Comparison of ENCODE assay signal across 18 cellular contexts in genomic region chr3:195587824-195588223, GRCh38. TPM values are rescaled to one million over a fixed set of nuclear protein-coding genes. Genes with fewer than 3 reads are reported as not detected.
DNase-seq lines count a peak whose midpoint lies in the region; ATAC-seq lines count a peak whose summit lies in the region.
"Had no signal": no experiment of that assay in that cellular context is flagged by ENCODE, and none has a peak within 500 bp of the region (broad histone marks: within the 10 kb centered on the region; RNA-seq: fewer than 3 reads in every experiment).

No MANE protein-coding gene starts in this region.

- ATAC-seq in HG03064 (IDR thresholded peaks at IDR 0.05; ENCODE audit: low read depth, unreplicated experiment) (peak; percentile 49), GM21423 (IDR thresholded peaks at IDR 0.05; ENCODE audit: unreplicated experiment) (no peak), HG03460 (IDR thresholded peaks at IDR 0.05; ENCODE audit: unreplicated experiment) (no peak)
- ATAC-seq in activated naive CD8-positive, alpha-beta T cell treated with anti-CD3 and anti-CD28 coated beads, Interleukin-2, amount 50 U/mL, for 24 hours, result peak; percentile 84
- ATAC-seq in stimulated activated naive B cell treated with anti-CD40 and anti-IgM and Interleukin-4, amounts not matched to agents 10 μg/mL and 1 μg/mL and 100 μg/mL, for 72 hours (replicated peaks), result peak; percentile 63 to 88
- ATAC-seq: CD8-positive, alpha-beta T cell; Panc1; Right ventricle myocardium inferior had no signal

- no peak overlapping the region for H3K4me3 Mint-ChIP-seq in activated naive CD4-positive, alpha-beta T cell treated with anti-CD3 and anti-CD28 coated beads for 36 hours
- H3K4me3 Mint-ChIP-seq in activated naive CD8-positive, alpha-beta T cell treated with anti-CD3 and anti-CD28 coated beads, Interleukin-2, amount 50 U/mL, for 24 hours, result no peak overlapping the region
- no peak overlapping the region for H3K4me3 Mint-ChIP-seq in stimulated activated naive B cell treated with anti-CD40 and anti-IgM and Interleukin-4, amounts not matched to agents 10 μg/mL and 1 μg/mL and 100 μg/mL, for 72 hours
- H3K4me3 Mint-ChIP-seq: CD8-positive, alpha-beta T cell had no signal

- H3K27ac Mint-ChIP-seq in activated naive CD4-positive, alpha-beta T cell treated with anti-CD3 and anti-CD28 coated beads for 36 hours, result no peak overlapping the region
- H3K27ac Mint-ChIP-seq in activated naive CD8-positive, alpha-beta T cell treated with anti-CD3 and anti-CD28 coated beads, Interleukin-2, amount 50 U/mL, for 24 hours, result no peak overlapping the region
- no peak overlapping the region for H3K27ac Mint-ChIP-seq in stimulated activated naive B cell treated with anti-CD40 and anti-IgM and Interleukin-4, amounts not matched to agents 10 μg/mL and 1 μg/mL and 100 μg/mL, for 72 hours
- H3K27ac Mint-ChIP-seq: CD8-positive, alpha-beta T cell had no signal

- H3K9me3 Mint-ChIP-seq in activated naive CD4-positive, alpha-beta T cell treated with anti-CD3 and anti-CD28 coated beads for 36 hours, result no peaks in the 10 kb centered on the region
- no peaks in the 10 kb centered on the region for H3K9me3 Mint-ChIP-seq in activated naive CD8-positive, alpha-beta T cell treated with anti-CD3 and anti-CD28 coated beads, Interleukin-2, amount 50 U/mL, for 24 hours
- no peaks in the 10 kb centered on the region for H3K9me3 Mint-ChIP-seq in stimulated activated naive B cell treated with anti-CD40 and anti-IgM and Interleukin-4, amounts not matched to agents 10 μg/mL and 1 μg/mL and 100 μg/mL, for 72 hours
- H3K9me3 Mint-ChIP-seq: CD8-positive, alpha-beta T cell had no signal

- no peaks in the 10 kb centered on the region for H3K27me3 Mint-ChIP-seq in activated naive CD4-positive, alpha-beta T cell treated with anti-CD3 and anti-CD28 coated beads for 36 hours (ENCODE audit: low read depth)
- H3K27me3 Mint-ChIP-seq in activated naive CD8-positive, alpha-beta T cell treated with anti-CD3 and anti-CD28 coated beads, Interleukin-2, amount 50 U/mL, for 24 hours, result no peaks in the 10 kb centered on the region
- no peaks in the 10 kb centered on the region for H3K27me3 Mint-ChIP-seq in stimulated activated naive B cell treated with anti-CD40 and anti-IgM and Interleukin-4, amounts not matched to agents 10 μg/mL and 1 μg/mL and 100 μg/mL, for 72 hours

- CTCF ChIA-PET in activated naive CD4-positive, alpha-beta T cell treated with anti-CD3 and anti-CD28 coated beads for 36 hours (lab: Charles Lee), result no interaction called here

- H3K4me1 Mint-ChIP-seq in activated naive CD4-positive, alpha-beta T cell treated with anti-CD3 and anti-CD28 coated beads for 36 hours (ENCODE audit: low read depth), result peaks cover 9% of the 10 kb centered on the region
- H3K4me1 Mint-ChIP-seq in activated naive CD8-positive, alpha-beta T cell treated with anti-CD3 and anti-CD28 coated beads, Interleukin-2, amount 50 U/mL, for 24 hours, result peaks cover 5% of the 10 kb centered on the region
- peaks cover 0 to 2% of the 10 kb centered on the region in 2 donors for H3K4me1 Mint-ChIP-seq in stimulated activated naive B cell treated with anti-CD40 and anti-IgM and Interleukin-4, amounts not matched to agents 10 μg/mL and 1 μg/mL and 100 μg/mL, for 72 hours

- DNase-seq in activated naive CD4-positive, alpha-beta T cell treated with anti-CD3 and anti-CD28 coated beads for 36 hours, result peak; percentile 28
- DNase-seq in activated naive CD4-positive, alpha-beta T cell treated with Interleukin-2 at 50 U/mL for 16 hours, result no peak
- peak; percentile 36 for DNase-seq in activated naive CD8-positive, alpha-beta T cell treated with anti-CD3 and anti-CD28 coated beads, Interleukin-2, amount 50 U/mL, for 24 hours
- DNase-seq in stimulated activated naive B cell treated with anti-CD40 and anti-IgM and Interleukin-4, amounts not matched to agents 10 μg/mL and 1 μg/mL and 100 μg/mL, for 72 hours, result no peak
- DNase-seq in NCI-H69 (lab: John Stamatoyannopoulos, UW), result no peak
- DNase-seq: ACHN, DMS79 treated with DMSO at 0.1 percent for 48 hours, GDM1, Karpas-422, NCI-H1930, NCI-H2171, NCI-H82 had no signal

- H3K36me3 Mint-ChIP-seq in activated naive CD4-positive, alpha-beta T cell treated with anti-CD3 and anti-CD28 coated beads for 36 hours (ENCODE audit: low read depth), result no peaks in the 10 kb centered on the region
- no peaks in the 10 kb centered on the region for H3K36me3 Mint-ChIP-seq in activated naive CD8-positive, alpha-beta T cell treated with anti-CD3 and anti-CD28 coated beads, Interleukin-2, amount 50 U/mL, for 24 hours (ENCODE audit: low read depth)
- H3K36me3 Mint-ChIP-seq in stimulated activated naive B cell treated with anti-CD40 and anti-IgM and Interleukin-4, amounts not matched to agents 10 μg/mL and 1 μg/mL and 100 μg/mL, for 72 hours, result no peaks in the 10 kb centered on the region
- H3K36me3 Mint-ChIP-seq: CD8-positive, alpha-beta T cell had no signal

- intact Hi-C loops in activated naive CD4-positive, alpha-beta T cell treated with anti-CD3 and anti-CD28 coated beads for 36 hours (cut with micrococcal nuclease), result loop anchor here (1.0 to 2.0 kb wide), 5 partner anchors 21 to 319 kb away; no protein-coding TSS in a partner anchor

RNA-seq across cellular contexts. Expression of gene APOD, which starts 4.1 kb away (rescaled TPM):
- under 1 TPM in 1 of 2 experiments, not detected in 1; 0.44 TPM for total RNA-seq in activated naive CD4-positive, alpha-beta T cell treated with anti-CD3 and anti-CD28 coated beads for 36 hours
- total RNA-seq: CD8-positive, alpha-beta T cell had no signal

RNA-seq across cellular contexts. Expression of gene PPP1R2, which starts 44.7 kb away (rescaled TPM):
- total RNA-seq in activated naive CD4-positive, alpha-beta T cell treated with anti-CD3 and anti-CD28 coated beads for 36 hours, result 100 to 1,000 TPM in 1 of 2 experiments, 10 to 100 TPM in 1; 99.7 to 105 TPM

Comparison
In these comparisons a context has a peak if more than half of its experiments do, and no peak if none do; other contexts are left out.
1. DNase-seq: peak in activated naive CD4-positive, alpha-beta T cell treated with anti-CD3 and anti-CD28 coated beads for 36 hours (single experiment) and activated naive CD8-positive, alpha-beta T cell treated with anti-CD3 and anti-CD28 coated beads, Interleukin-2, amount 50 U/mL, for 24 hours (single experiment); none in activated naive CD4-positive, alpha-beta T cell treated with Interleukin-2 at 50 U/mL for 16 hours (single experiment), stimulated activated naive B cell treated with anti-CD40 and anti-IgM and Interleukin-4, amounts not matched to agents 10 μg/mL and 1 μg/mL and 100 μg/mL, for 72 hours (single experiment) and NCI-H69 (single experiment).
2. ATAC-seq: peak in HG03064 (single experiment), activated naive CD8-positive, alpha-beta T cell treated with anti-CD3 and anti-CD28 coated beads, Interleukin-2, amount 50 U/mL, for 24 hours (single experiment) and stimulated activated naive B cell treated with anti-CD40 and anti-IgM and Interleukin-4, amounts not matched to agents 10 μg/mL and 1 μg/mL and 100 μg/mL, for 72 hours (2 of 2); none in GM21423 (single experiment) and HG03460 (single experiment).